ENCODE assay signal across 20 cellular contexts in genomic region chr10:119350529-119351001, GRCh38.
DNase-seq lines count a peak whose midpoint lies in the region; ATAC-seq and TF ChIP-seq lines count a peak whose summit lies in the region.
"Had no signal": no experiment of that assay in that cellular context is flagged by ENCODE, and none has a peak within 500 bp of the region (broad histone marks: within the 10 kb centered on the region; RNA-seq: fewer than 3 reads in every experiment).

No MANE protein-coding gene starts in this region.

- H3K27me3 ChIP-seq in liver (ENCODE audit: control insufficient read depth in 4 of 4, insufficient read depth in 4 of 4, low read length in 3 of 4) = no peaks in the 10 kb centered on the region
- no peaks in the 10 kb centered on the region for H3K27me3 ChIP-seq in thoracic aorta (replicated peaks; ENCODE audit: insufficient read depth)
- H3K27me3 ChIP-seq: cardiac muscle cell, uterus had no signal

- H3K27ac ChIP-seq in liver (ENCODE audit: low read depth in 1 of 2, low read length in 2 of 2) (peak overlapping the region in 1 of 2 donors; percentile 7), thoracic aorta (peak overlapping the region; percentile 26 to 36)
- H3K27ac ChIP-seq: cardiac muscle cell, parathyroid adenoma, uterus had no signal

- no peak overlapping the region for H3K9ac ChIP-seq in liver (ENCODE audit: low read depth in 1 of 2, low read length in 2 of 2)
- H3K9ac ChIP-seq: parathyroid adenoma had no signal

- WGBS in liver = 45% methylated on average over 8 of the region's 8 CpGs

- H3K9me3 ChIP-seq in liver (ENCODE audit: control insufficient read depth in 4 of 4, low read length in 3 of 4) (no peaks in the 10 kb centered on the region), thoracic aorta (no peaks in the 10 kb centered on the region)
- H3K9me3 ChIP-seq: uterus had no signal

- ATAC-seq in thoracic aorta (ENCODE audit: insufficient number of reproducible peaks, low FRiP score, low read depth) (no peak), HG03045 (IDR thresholded peaks at IDR 0.05; ENCODE audit: unreplicated experiment) (no peak)
- ATAC-seq: K562; naive thymus-derived CD4-positive, alpha-beta T cell; stimulated activated effector memory CD8-positive, alpha-beta T cell treated with anti-CD3 and anti-CD28 coated beads, Interleukin-12 subunit alpha, Interleukin-12 subunit beta, amount 100 ng/mL, for 72 hours had no signal

- peak; percentile 47 to 68 for TF ChIP-seq RAD21 in liver (IDR thresholded peaks at IDR 0.05)

- DNase-seq in GM03348 (ENCODE audit: low spot score) (peak; percentile 51), fibroblast of peridontal ligament (ENCODE audit: extremely low read depth) (peak; percentile 38), thoracic aorta (ENCODE audit: low spot score) (no peak), NCI-H1092 treated with DMSO at 0.1 percent for 48 hours (lab: John Stamatoyannopoulos, UW) (no peak), anterior cingulate cortex (lab: John Stamatoyannopoulos, UW) (no peak), COLO829 (ENCODE audit: low spot score) (no peak)
- DNase-seq: effector CD8-positive, alpha-beta T cell; H9; mammary epithelial cell; naive thymus-derived CD4-positive, alpha-beta T cell; NCI-H1048; NCI-H2171; NCI-H748 treated with DMSO at 0.1 percent for 48 hours; uterus had no signal

- TF ChIP-seq CTCF in liver (IDR thresholded peaks at IDR 0.05; ENCODE audit: low read depth, low read length, missing input control) (no peak), thoracic aorta (IDR thresholded peaks at IDR 0.05) (no peak)

- H3K4me3 ChIP-seq in liver (ENCODE audit: low read depth in 1 of 3, low read length in 3 of 3) (no peak overlapping the region), thoracic aorta (no peak overlapping the region)
- H3K4me3 ChIP-seq: cardiac muscle cell, K562, uterus had no signal

- H3K36me3 ChIP-seq in liver (ENCODE audit: control insufficient read depth in 4 of 4, insufficient read depth in 3 of 4, low read depth in 1 of 4, low read length in 3 of 4) = no peaks in the 10 kb centered on the region
- no peaks in the 10 kb centered on the region for H3K36me3 ChIP-seq in thoracic aorta
- H3K36me3 ChIP-seq: cardiac muscle cell, uterus had no signal

- peaks cover 0 to 5% (median 2%) of the 10 kb centered on the region in 4 donors for H3K4me1 ChIP-seq in liver (ENCODE audit: control insufficient read depth in 4 of 4, insufficient read depth in 4 of 4, low read length in 3 of 4)
- H3K4me1 ChIP-seq in thoracic aorta (ENCODE audit: control insufficient read depth in 1 of 2, low read depth in 2 of 2) = peaks cover 34 to 67% of the 10 kb centered on the region in 2 donors

TF ChIP-seq in liver, 16 proteins besides CTCF, POLR2A, EP300 and RAD21:
- peak; percentile 82 for TF ChIP-seq YY1 (IDR thresholded peaks at IDR 0.05)
- no peak for TF ChIP-seq GABPA (IDR thresholded peaks at IDR 0.05 in 1 of 2, conservative IDR thresholded peaks at IDR 0.05 in 1 of 2)
- peak; percentile 59 to 70 for TF ChIP-seq EGR1 (IDR thresholded peaks at IDR 0.05; ENCODE audit: low read depth in 2 of 2)
- peak; percentile 91 for TF ChIP-seq SP1 (IDR thresholded peaks at IDR 0.05)
- no peak for TF ChIP-seq NR2F2 (IDR thresholded peaks at IDR 0.05)
- peak; percentile 57 for TF ChIP-seq FOXA2 (IDR thresholded peaks at IDR 0.05)
- peak; percentile 66 for TF ChIP-seq MAX (IDR thresholded peaks at IDR 0.05)
- TF ChIP-seq RXRA (IDR thresholded peaks at IDR 0.05) = peak; percentile 52 to 72
- TF ChIP-seq ATF3 (IDR thresholded peaks at IDR 0.05) = peak; percentile 62
- peak; percentile 4 for TF ChIP-seq HNF4G (IDR thresholded peaks at IDR 0.05)
- no peak for TF ChIP-seq TAF1 (conservative IDR thresholded peaks at IDR 0.05)
- peak; percentile 41 to 44 for TF ChIP-seq JUND (IDR thresholded peaks at IDR 0.05)
- TF ChIP-seq FOXA1 (IDR thresholded peaks at IDR 0.05) = peak; percentile 60
- TF ChIP-seq HNF4A (conservative IDR thresholded peaks at IDR 0.05) = peak; percentile 56 to 68
- no peak for TF ChIP-seq ZBTB33 (IDR thresholded peaks at IDR 0.05)
- TF ChIP-seq REST (IDR thresholded peaks at IDR 0.05) = peak; percentile 62

Comparison
In these comparisons a context has a peak if more than half of its experiments do, and no peak if none do; other contexts are left out.
1. DNase-seq: peak in GM03348 (single experiment) and fibroblast of peridontal ligament (single experiment); none in thoracic aorta (single experiment), NCI-H1092 treated with DMSO at 0.1 percent for 48 hours (single experiment), anterior cingulate cortex (0 of 58) and COLO829 (single experiment).